ENCODE assay signal across 30 cellular contexts in genomic region chr6:133906050-133906449, GRCh38. TPM values are rescaled to one million over a fixed set of nuclear protein-coding genes. Genes with fewer than 3 reads are reported as not detected.
A peak's percentile ranks its signal among the peaks of the same experiment; 100 is the strongest.
DNase-seq lines count a peak whose midpoint lies in the region; ATAC-seq, FAIRE-seq and TF ChIP-seq lines count a peak whose summit lies in the region.
"Had no signal": no experiment of that assay in that cellular context is flagged by ENCODE, and none has a peak within 500 bp of the region (broad histone marks: within the 10 kb centered on the region; RNA-seq: fewer than 3 reads in every experiment).

No MANE protein-coding gene starts in this region.

- no peaks in the 10 kb centered on the region for H3K23me2 ChIP-seq in H1 (ENCODE audit: low read depth, low read length)

- no peak overlapping the region for H2BK120ac ChIP-seq in H1 (replicated peaks; ENCODE audit: low read depth, low read length)

- in situ Hi-C loops in ACHN (cut with HindIII; ENCODE audit: low pct_ligation_motif_present, low pct_unique_long_range_greater_than_20kb, low sequenced_read_pairs), result no loop called here

- no peak overlapping the region for H3K14ac ChIP-seq in H1 (ENCODE audit: insufficient read length)

- CTCF ChIA-PET in H1 (lab: Charles Lee; ENCODE audit: partially characterized antibody), result interaction anchor here (1.2 to 3.0 kb wide), 6 partner anchors 9 to 337 kb away, joined by 3 to 11 read pairs (median 10); no protein-coding TSS in a partner anchor

- H2AK5ac ChIP-seq in H1 (ENCODE audit: low read depth, low read length), result no peak overlapping the region

- intact Hi-C loops in upper lobe of right lung (cut with DNase I), result no loop called here

- no peak overlapping the region for H4K8ac ChIP-seq in H1 (ENCODE audit: extremely low read depth, insufficient read depth, low read length)

- no peak overlapping the region for H3K23ac ChIP-seq in H1 (ENCODE audit: insufficient read length)

- no peak overlapping the region for H2BK12ac ChIP-seq in H1 (ENCODE audit: low read depth, low read length)

- H4K20me1 ChIP-seq in H1 (replicated peaks in 1 of 2; ENCODE audit: control insufficient read depth in 1 of 2, insufficient read depth in 2 of 2, low read length in 2 of 2), result no peaks in the 10 kb centered on the region

- no peak overlapping the region for H3K4ac ChIP-seq in H1 (replicated peaks; ENCODE audit: insufficient read length, low read depth, low read length)

- TF ChIP-seq RAD21 in H1 (IDR thresholded peaks at IDR 0.05 in 1 of 2, conservative IDR thresholded peaks at IDR 0.05 in 1 of 2; ENCODE audit: low read depth in 2 of 2, low read length in 2 of 2), result no peak

- H2BK15ac ChIP-seq in H1 (ENCODE audit: low read length), result no peak overlapping the region

- H4K91ac ChIP-seq in H1 (replicated peaks; ENCODE audit: insufficient read length, low read length), result no peak overlapping the region

- H3K56ac ChIP-seq in H1 (replicated peaks; ENCODE audit: insufficient read length, low read depth, low read length), result no peak overlapping the region

- H2BK5ac ChIP-seq in H1 (ENCODE audit: low read depth, low read length), result no peak overlapping the region

- no peak overlapping the region for H3K4me2 ChIP-seq in H1 (ENCODE audit: insufficient read depth in 1 of 2, low read depth in 2 of 2, low read length in 2 of 2)

- H3K27me3 ChIP-seq in H1 (replicated peaks in 1 of 4; ENCODE audit: control insufficient read depth in 3 of 4, extremely low read depth in 1 of 4, insufficient read depth in 3 of 4, low read length in 3 of 4) (no peaks in the 10 kb centered on the region), upper lobe of right lung (peaks cover 10% of the 10 kb centered on the region)
- H3K27me3 ChIP-seq: gastrocnemius medialis had no signal

- no peak overlapping the region for H2BK20ac ChIP-seq in H1 (ENCODE audit: low read length)

- no peaks in the 10 kb centered on the region for H3K36me3 ChIP-seq in H1 (ENCODE audit: control insufficient read depth in 2 of 4, insufficient read depth in 4 of 4, low read length in 3 of 4)
- H3K36me3 ChIP-seq in upper lobe of right lung, result no peaks in the 10 kb centered on the region
- H3K36me3 ChIP-seq: gastrocnemius medialis, neutrophil, prostate gland, SJCRH30 had no signal

- H3K27ac ChIP-seq in H1 (ENCODE audit: low read depth, low read length) (no peak overlapping the region), upper lobe of right lung (no peak overlapping the region)
- H3K27ac ChIP-seq: gastrocnemius medialis, neutrophil, prostate gland, SJCRH30 had no signal

- H3K18ac ChIP-seq in H1 (ENCODE audit: extremely low read depth, low read length), result no peak overlapping the region

- H3K4me3 ChIP-seq in H1 (ENCODE audit: extremely low read depth in 1 of 4, insufficient read depth in 2 of 4, low read depth in 3 of 4, low read length in 4 of 4) (no peak overlapping the region), upper lobe of right lung (no peak overlapping the region)
- H3K4me3 ChIP-seq: gastrocnemius medialis, GM12878, prostate gland, SJCRH30 had no signal

- TF ChIP-seq CTCF in H1 (IDR thresholded peaks at IDR 0.05; ENCODE audit: control extremely low read depth in 1 of 3, insufficient read depth in 1 of 3, low read depth in 1 of 3, low read length in 3 of 3) (no peak), upper lobe of right lung (IDR thresholded peaks at IDR 0.05) (no peak)

- no peak for FAIRE-seq in H1 (lab: Jason Lieb, UNC)
- FAIRE-seq: GM12878 had no signal

- no peak overlapping the region for H4K5ac ChIP-seq in H1 (ENCODE audit: insufficient read length, low read depth, low read length)

- no peak for TF ChIP-seq POLR2A in H1 (IDR thresholded peaks at IDR 0.05; ENCODE audit: control extremely low read depth in 1 of 2, low read depth in 2 of 2, low read length in 2 of 2)

- H3K4me1 ChIP-seq in H1 (replicated peaks in 1 of 4; ENCODE audit: control insufficient read depth in 3 of 4, insufficient read depth in 4 of 4, low read length in 3 of 4) (no peaks in the 10 kb centered on the region), upper lobe of right lung (no peaks in the 10 kb centered on the region)
- H3K4me1 ChIP-seq: gastrocnemius medialis, prostate gland, SJCRH30 had no signal

- POLR2A ChIA-PET in H1 (lab: Charles Lee; ENCODE audit: partially characterized antibody), result no interaction called here

- H3K9me3 ChIP-seq in H1 (ENCODE audit: insufficient read depth in 2 of 2, low read depth in 1 of 2, low read length in 1 of 2) (no peaks in the 10 kb centered on the region), upper lobe of right lung (no peaks in the 10 kb centered on the region)
- H3K9me3 ChIP-seq: gastrocnemius medialis, neutrophil, prostate gland, SJCRH30 had no signal

- peak; percentile 5 for DNase-seq in SKM-1 treated with dmso at 0.1 percent for 144 hours (lab: John Stamatoyannopoulos, UW; ENCODE audit: unreplicated experiment)
- DNase-seq in SKM-1 (lab: John Stamatoyannopoulos, UW; ENCODE audit: unreplicated experiment), result no peak
- DNase-seq in OCI-M1 (lab: John Stamatoyannopoulos, UW), result peak; percentile 81
- DNase-seq in H1 (ENCODE audit: low read depth in 1 of 2, low spot score in 2 of 2), result no peak
- no peak for DNase-seq in upper lobe of right lung
- no peak for DNase-seq in NCI-H187 (lab: John Stamatoyannopoulos, UW)
- no peak for DNase-seq in ACHN
- DNase-seq: 8988T; activated CD4-positive, alpha-beta T cell treated with anti-CD3 and anti-CD28 coated beads for 1 hour; activated CD8-positive, alpha-beta T cell treated with anti-CD3 and anti-CD28 coated beads for 36 hours; aorta; CD4-positive, alpha-beta memory T cell; gastrocnemius medialis; hippocampal formation; left cardiac atrium; mammary epithelial cell; NCI-H146; NCI-H510A; SJCRH30; stimulated activated naive CD8-positive, alpha-beta T cell treated with anti-CD3 and anti-CD28 coated beads, Interleukin-15, amount 100 ng/mL, for 72 hours had no signal

- peak overlapping the region; percentile 89; the same call in 1 of the 2 replicates for H2AFZ ChIP-seq in H1 (ENCODE audit: low read length)

- 100% methylated on average over 1 of the region's 1 CpG; no CpG with 5 or more reads in 1 of the 2 experiments for WGBS in H1 (ENCODE audit: extremely low coverage in 1 of 2, insufficient coverage in 1 of 2, insufficient read length in 1 of 2, insufficient replicate concordance in 2 of 2, low coverage in 1 of 2, low lambda C conversion rate in 2 of 2, missing lambda C conversion rate in 1 of 2), 2 experiments

- peak; percentile 79 for ATAC-seq in upper lobe of right lung
- ATAC-seq in HG02981 (IDR thresholded peaks at IDR 0.05; ENCODE audit: unreplicated experiment), result no peak
- ATAC-seq: activated CD8-positive, alpha-beta T cell treated with anti-CD3 and anti-CD28 coated beads for 36 hours; activated naive CD4-positive, alpha-beta T cell treated with anti-CD3 and anti-CD28 coated beads, Interleukin-2, amount 50 U/mL, for 72 hours; esophagus mucosa; gastrocnemius medialis; GM12878; Panc1; stimulated activated naive CD8-positive, alpha-beta T cell treated with anti-CD3 and anti-CD28 coated beads, Interleukin-15, amount 100 ng/mL, for 72 hours had no signal

- H3K9ac ChIP-seq in H1 (replicated peaks in 1 of 4; ENCODE audit: extremely low read depth in 1 of 4, low read depth in 3 of 4, low read length in 3 of 4), result no peak overlapping the region

- H3K79me1 ChIP-seq in H1 (ENCODE audit: low read depth, low read length), result no peaks in the 10 kb centered on the region

- no peaks in the 10 kb centered on the region for H3K79me2 ChIP-seq in H1 (ENCODE audit: control insufficient read depth in 1 of 2, insufficient read depth in 2 of 2, low read length in 2 of 2)

- no peak for TF ChIP-seq EP300 in H1 (IDR thresholded peaks at IDR 0.05; ENCODE audit: borderline replicate concordance in 1 of 2, low read depth in 2 of 2, low read length in 2 of 2)

TF ChIP-seq in H1, 55 proteins besides CTCF, POLR2A, EP300 and RAD21:
- TF ChIP-seq JUND (IDR thresholded peaks at IDR 0.05; ENCODE audit: low read length) (no peak), TAF1 (IDR thresholded peaks at IDR 0.05; ENCODE audit: low read depth, low read length) (no peak), SIRT6 (IDR thresholded peaks at IDR 0.05; ENCODE audit: low read length) (no peak), YY1 (IDR thresholded peaks at IDR 0.05; ENCODE audit: low read depth, low read length) (no peak), EGR1 (IDR thresholded peaks at IDR 0.05; ENCODE audit: borderline replicate concordance, low read depth, low read length) (no peak), NANOG (IDR thresholded peaks at IDR 0.05; ENCODE audit: insufficient read depth, low read depth, low read length, poor library complexity, severe bottlenecking) (no peak), SRF (IDR thresholded peaks at IDR 0.05; ENCODE audit: low read depth, low read length) (no peak), EZH2 (IDR thresholded peaks at IDR 0.05; ENCODE audit: low read depth, low read length, severe bottlenecking) (no peak), TBP (IDR thresholded peaks at IDR 0.05; ENCODE audit: low read depth, low read length) (no peak), TCF12 (IDR thresholded peaks at IDR 0.05; ENCODE audit: low read depth, low read length) (no peak)

RNA-seq across cellular contexts. Expression of gene TCF21, which starts 17.1 kb away (rescaled TPM):
- total RNA-seq in H1 (2021; fragmentation: NEBNext Ultra II Directional; extraction: Animal tissue kit (Norgen Biotek cat#: 25700)), result 0.09 TPM in 1 of 2 replicates, not detected in the other
- 0.05 and 0.06 TPM in 2 replicates for polyA plus RNA-seq in H1 (2011; rRNA removed)
- polyA plus RNA-seq in H1 (2011; cell fraction: cytosol; rRNA removed), result 0.09 TPM
- 0.04 TPM for polyA plus RNA-seq in H1 (2011; cell fraction: nucleus; rRNA removed)
- polyA plus RNA-seq in H1 (2012, experiment 1 of 2), result 0.05 to 0.09 TPM (median 0.08 TPM) in 3 of 4 replicates, not detected in the other
- polyA plus RNA-seq in H1 (2012, experiment 2 of 2), result 0.10 TPM
- 0.06 TPM for polyA plus RNA-seq in H1 (2013, experiment 1 of 2)
- 0.06 TPM for polyA plus RNA-seq in H1 (2013, experiment 2 of 2)
- polyA minus RNA-seq in H1 (2011; rRNA and poly(A)+ RNA removed), result 0.05 and 0.13 TPM in 2 replicates
- not detected for polyA minus RNA-seq in H1 (2011; cell fraction: cytosol; rRNA and poly(A)+ RNA removed)
- not detected for polyA minus RNA-seq in H1 (2011; cell fraction: nucleus; rRNA and poly(A)+ RNA removed)
- total RNA-seq in upper lobe of right lung, result 56.2 TPM
- total RNA-seq: activated CD8-positive, alpha-beta T cell treated with anti-CD3 and anti-CD28 coated beads for 36 hours; activated naive CD4-positive, alpha-beta T cell treated with anti-CD3 and anti-CD28 coated beads, Interleukin-2, amount 50 U/mL, for 72 hours; CD4-positive, alpha-beta memory T cell; mammary epithelial cell; MCF 10A; SJCRH30; T-helper 1 cell treated with Interleukin-12 subunit alpha and Interleukin-12 subunit beta and Interleukin-4 antibody, amounts not matched to agents 30 ng/mL and 1 ng/mL, for 36 hours had no signal
- polyA plus RNA-seq: CD4-positive, alpha-beta memory T cell; GM12878; IgD-negative memory B cell; mammary epithelial cell had no signal

RNA-seq across cellular contexts. Expression of gene TBPL1, which starts 47.0 kb away (rescaled TPM):
- total RNA-seq in H1 (2021; fragmentation: NEBNext Ultra II Directional; extraction: Animal tissue kit (Norgen Biotek cat#: 25700)), result 66.3 and 67.0 TPM in 2 replicates
- polyA plus RNA-seq in H1 (2011; rRNA removed), result 19.5 and 32.5 TPM in 2 replicates
- polyA plus RNA-seq in H1 (2011; cell fraction: cytosol; rRNA removed), result 44.7 TPM
- 39.2 TPM for polyA plus RNA-seq in H1 (2011; cell fraction: nucleus; rRNA removed)
- polyA plus RNA-seq in H1 (2012, experiment 1 of 2), result 35.6 to 61.1 TPM (median 49.4 TPM) in 4 replicates
- 21.8 TPM for polyA plus RNA-seq in H1 (2012, experiment 2 of 2)
- 69.9 TPM for polyA plus RNA-seq in H1 (2013, experiment 1 of 2)
- polyA plus RNA-seq in H1 (2013, experiment 2 of 2), result 75.1 TPM
- polyA minus RNA-seq in H1 (2011; rRNA and poly(A)+ RNA removed), result 16.6 and 28.6 TPM in 2 replicates
- polyA minus RNA-seq in H1 (2011; cell fraction: cytosol; rRNA and poly(A)+ RNA removed), result 39.0 TPM
- polyA minus RNA-seq in H1 (2011; cell fraction: nucleus; rRNA and poly(A)+ RNA removed), result 19.7 TPM
- total RNA-seq in upper lobe of right lung, result 18.7 TPM

Comparison
In these comparisons a context has a peak if more than half of its experiments do, and no peak if none do; other contexts are left out.
1. DNase-seq: peak in SKM-1 treated with dmso at 0.1 percent for 144 hours (single experiment) and OCI-M1 (single experiment); none in SKM-1 (single experiment), H1 (0 of 2), upper lobe of right lung (single experiment), NCI-H187 (0 of 2) and ACHN (single experiment).
2. RNA of gene TCF21, which starts 17.1 kb away (total RNA-seq): 56.2 TPM in upper lobe of right lung (single experiment); 0.09 TPM in H1; every median in the first group is over 10 times any median in the second.